In genomic region chr15:73859236-73859635, GRCh38 we compare ENCODE assay signal across 36 cellular contexts. TPM values are rescaled to one million over a fixed set of nuclear protein-coding genes. Genes with fewer than 3 reads are reported as not detected.
"Had no signal": no experiment of that assay in that cellular context is flagged by ENCODE, and none has a peak within 500 bp of the region (broad histone marks: within the 10 kb centered on the region; RNA-seq: fewer than 3 reads in every experiment).

No MANE protein-coding gene starts in this region.

- H3K4me1 Mint-ChIP-seq: activated CD4-positive, alpha-beta memory T cell treated with anti-CD3 and anti-CD28 coated beads, Interleukin-2, amount 10 ng/mL, durations not matched to agents 7 days and 5 days; activated CD8-positive, alpha-beta memory T cell treated with anti-CD3 and anti-CD28 coated beads, Interleukin-2, amount 10 ng/mL, durations not matched to agents 7 days and 5 days; activated naive CD4-positive, alpha-beta T cell treated with anti-CD3 and anti-CD28 coated beads, Interleukin-2, amount 10 ng/mL, durations not matched to agents 7 days and 5 days; activated naive CD8-positive, alpha-beta T cell treated with anti-CD3 and anti-CD28 coated beads, Interleukin-2, amount 50 U/mL, for 24 hours had no signal

- ATAC-seq: activated CD8-positive, alpha-beta memory T cell treated with anti-CD3 and anti-CD28 coated beads, Interleukin-2, amount 10 ng/mL, durations not matched to agents 7 days and 5 days; activated naive CD8-positive, alpha-beta T cell treated with anti-CD3 and anti-CD28 coated beads, Interleukin-2, amount 50 U/mL, for 24 hours; Panc1; SK-N-SH treated with all-trans-retinoic acid at 6 μM for 48 hours had no signal

- H3K27ac ChIP-seq: WERI-Rb-1 had no signal

- H3K27ac Mint-ChIP-seq: activated CD4-positive, alpha-beta memory T cell treated with anti-CD3 and anti-CD28 coated beads, Interleukin-2, amount 10 ng/mL, durations not matched to agents 7 days and 5 days; activated CD8-positive, alpha-beta memory T cell treated with anti-CD3 and anti-CD28 coated beads, Interleukin-2, amount 10 ng/mL, durations not matched to agents 7 days and 5 days; activated naive CD4-positive, alpha-beta T cell treated with anti-CD3 and anti-CD28 coated beads, Interleukin-2, amount 10 ng/mL, durations not matched to agents 7 days and 5 days; activated naive CD8-positive, alpha-beta T cell; activated naive CD8-positive, alpha-beta T cell treated with anti-CD3 and anti-CD28 coated beads, Interleukin-2, amount 50 U/mL, for 24 hours; brain had no signal

- H3K36me3 Mint-ChIP-seq: activated CD8-positive, alpha-beta memory T cell treated with anti-CD3 and anti-CD28 coated beads, Interleukin-2, amount 10 ng/mL, durations not matched to agents 7 days and 5 days; activated naive CD4-positive, alpha-beta T cell treated with anti-CD3 and anti-CD28 coated beads, Interleukin-2, amount 10 ng/mL, durations not matched to agents 7 days and 5 days; activated naive CD8-positive, alpha-beta T cell; brain had no signal

- H3K9me3 Mint-ChIP-seq: activated CD4-positive, alpha-beta memory T cell treated with anti-CD3 and anti-CD28 coated beads, Interleukin-2, amount 10 ng/mL, durations not matched to agents 7 days and 5 days; activated naive CD4-positive, alpha-beta T cell treated with anti-CD3 and anti-CD28 coated beads, Interleukin-2, amount 10 ng/mL, durations not matched to agents 7 days and 5 days; activated naive CD8-positive, alpha-beta T cell treated with anti-CD3 and anti-CD28 coated beads, Interleukin-2, amount 50 U/mL, for 24 hours had no signal

- H3K4me3 Mint-ChIP-seq: activated CD4-positive, alpha-beta memory T cell treated with anti-CD3 and anti-CD28 coated beads, Interleukin-2, amount 10 ng/mL, durations not matched to agents 7 days and 5 days; activated CD8-positive, alpha-beta memory T cell treated with anti-CD3 and anti-CD28 coated beads, Interleukin-2, amount 10 ng/mL, durations not matched to agents 7 days and 5 days; activated naive CD4-positive, alpha-beta T cell treated with anti-CD3 and anti-CD28 coated beads, Interleukin-2, amount 10 ng/mL, durations not matched to agents 7 days and 5 days; activated naive CD8-positive, alpha-beta T cell; activated naive CD8-positive, alpha-beta T cell treated with anti-CD3 and anti-CD28 coated beads, Interleukin-2, amount 50 U/mL, for 24 hours; brain had no signal

- DNase-seq: activated CD4-positive, alpha-beta memory T cell treated with anti-CD3 and anti-CD28 coated beads, Interleukin-2, amount 10 ng/mL, durations not matched to agents 7 days and 5 days; activated CD4-positive, alpha-beta T cell treated with anti-CD3 and anti-CD28 coated beads for 1 hour; activated CD4-positive, alpha-beta T cell treated with anti-CD3 and anti-CD28 coated beads for 48 hours; activated CD4-positive, CD25-positive, alpha-beta regulatory T cell; activated CD8-positive, alpha-beta memory T cell treated with anti-CD3 and anti-CD28 coated beads for 24 hours; activated CD8-positive, alpha-beta memory T cell treated with anti-CD3 and anti-CD28 coated beads, Interleukin-2, amount 10 ng/mL, durations not matched to agents 7 days and 5 days; activated effector memory CD4-positive, alpha-beta T cell treated with Interleukin-2 at 50 U/mL for 16 hours; activated naive CD4-positive, alpha-beta T cell treated with anti-CD3 and anti-CD28 coated beads, Interleukin-2, amount 10 ng/mL, durations not matched to agents 7 days and 5 days; activated naive CD8-positive, alpha-beta T cell treated with anti-CD3 and anti-CD28 coated beads, Interleukin-2, amount 50 U/mL, for 24 hours; activated T-cell treated with anti-CD3 and anti-CD28 coated beads, Interleukin-2, amount 50 U/mL, for 48 hours; anterior cingulate cortex; caudate nucleus; KG1; MM.1S; MV-4-11; NCI-H1092; NCI-H1436 treated with DMSO at 0.1 percent for 48 hours; NCI-H1694 treated with DMSO at 0.1 percent for 48 hours; NCI-H2029; NCI-H345; NCI-H524 treated with DMSO at 0.1 percent for 48 hours; SIG-M5; SW 1271; T-helper 1 cell; T1000; WERI-Rb-1 had no signal

RNA-seq across cellular contexts. Expression of gene TBC1D21, which starts 14.1 kb away (rescaled TPM):
- total RNA-seq: activated CD4-positive, alpha-beta memory T cell treated with anti-CD3 and anti-CD28 coated beads, Interleukin-2, amount 10 ng/mL, durations not matched to agents 7 days and 5 days; activated CD8-positive, alpha-beta memory T cell treated with anti-CD3 and anti-CD28 coated beads, Interleukin-2, amount 10 ng/mL, durations not matched to agents 7 days and 5 days; bronchial epithelial cell; LHCN-M2; NCI-H460; RPMI7951; SK-MEL-5; T-helper 2 cell treated with Interferon-gamma antibody and Interleukin-4, amounts not matched to agents 100 ng/mL and 5 ng/mL, for 36 hours had no signal
